9 cellular contexts compared by ENCODE assay signal in the genomic region with DNA sequence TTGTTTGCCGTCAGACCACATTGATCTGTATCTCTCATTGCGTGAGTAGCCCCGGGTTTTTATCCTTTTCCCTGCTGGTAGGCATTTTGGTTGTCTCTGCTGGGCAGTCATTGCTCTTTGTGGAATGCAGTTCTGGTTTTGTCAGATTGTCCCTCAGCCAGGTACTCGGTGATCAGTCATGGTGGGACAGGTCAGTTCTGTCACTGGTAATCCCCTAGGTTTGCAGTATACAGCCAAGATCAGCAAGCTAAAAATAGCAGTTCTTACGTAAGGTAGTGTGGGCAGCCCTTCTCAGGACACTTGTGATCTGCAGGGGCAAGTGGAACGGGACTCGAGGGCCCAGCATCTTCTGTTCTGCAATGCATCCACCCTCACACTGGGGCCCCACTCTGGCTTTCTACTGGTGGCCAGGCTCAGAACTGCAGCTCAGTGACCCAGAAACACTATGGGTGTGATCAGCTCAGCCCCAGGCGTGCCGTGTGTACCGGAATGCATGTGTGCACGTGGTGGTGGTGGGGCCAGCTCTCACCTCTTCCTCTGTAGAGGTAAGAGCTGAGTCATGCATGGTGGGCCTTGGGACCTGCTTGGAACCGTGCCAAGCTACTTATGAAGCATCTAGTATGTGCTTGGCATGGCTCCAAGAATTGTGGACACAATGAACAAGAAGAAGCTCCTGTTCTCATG. TPM values are rescaled to one million over a fixed set of nuclear protein-coding genes. Genes with fewer than 3 reads are reported as not detected.
DNase-seq lines count a peak whose midpoint lies in the region; ATAC-seq and TF ChIP-seq lines count a peak whose summit lies in the region.
"Had no signal": no experiment of that assay in that cellular context is flagged by ENCODE, and none has a peak within 500 bp of the region (broad histone marks: within the 10 kb centered on the region; RNA-seq: fewer than 3 reads in every experiment).

No MANE protein-coding gene starts in this region.

- TF ChIP-seq POLR2A in erythroblast (IDR thresholded peaks at IDR 0.05; ENCODE audit: low read length) = no peak
- TF ChIP-seq POLR2A in sigmoid colon (IDR thresholded peaks at IDR 0.05) = no peak

- peak; percentile 90 for DNase-seq in activated CD8-positive, alpha-beta memory T cell treated with anti-CD3 and anti-CD28 coated beads for 24 hours
- DNase-seq in erythroblast (lab: John Stamatoyannopoulos, UW) (peak; percentile 29 to 34), sigmoid colon (peak; percentile 72), UCSD-AML1 (lab: John Stamatoyannopoulos, UW; ENCODE audit: unreplicated experiment) (no peak), NCI-H774 (lab: John Stamatoyannopoulos, UW) (no peak)

- peak overlapping the region; percentile 92 for H3K27ac ChIP-seq in KOPT-K1 (ENCODE audit: low read depth, low read length, poor library complexity, severe bottlenecking)
- peak overlapping the region in 2 of 4 donors; percentile 49 to 53 for H3K27ac ChIP-seq in sigmoid colon

- peaks cover 0 to 57% (median 43%) of the 10 kb centered on the region in 4 donors for H3K4me1 ChIP-seq in sigmoid colon

- ATAC-seq in GM21717 (IDR thresholded peaks at IDR 0.05; ENCODE audit: unreplicated experiment) = peak; percentile 67

- TF ChIP-seq CTCF in GM12874 (IDR thresholded peaks at IDR 0.05; ENCODE audit: insufficient read depth, low read depth, low read length) = peak; percentile 69
- no peak for TF ChIP-seq CTCF in sigmoid colon (IDR thresholded peaks at IDR 0.05)

- TF ChIP-seq EP300 in sigmoid colon (IDR thresholded peaks at IDR 0.05) = peak in 1 of 4 donors; percentile 19

- H3K36me3 ChIP-seq in KOPT-K1 (ENCODE audit: insufficient read depth, low read length) (peaks cover 32% of the 10 kb centered on the region), sigmoid colon (peaks cover 15 to 30% (median 23%) of the 10 kb centered on the region in 4 donors)

- H3K9me3 ChIP-seq in KOPT-K1 (ENCODE audit: insufficient read depth, low read length, poor library complexity, severe bottlenecking) (no peaks in the 10 kb centered on the region), sigmoid colon (no peaks in the 10 kb centered on the region)
- H3K9me3 ChIP-seq: ascending aorta had no signal

- 55 to 78% methylated on average over 12 of the region's 12 CpGs for WGBS in sigmoid colon, 2 donors

- H3K27me3 ChIP-seq in sigmoid colon = no peaks in the 10 kb centered on the region
- H3K27me3 ChIP-seq: ascending aorta had no signal

- no peak overlapping the region for H3K4me3 ChIP-seq in sigmoid colon

- intact Hi-C loops in sigmoid colon (cut with DNase I) = no loop called here

RNA-seq across cellular contexts. Expression of a gene that starts 6.3 kb away (rescaled TPM):
- 10 to 100 TPM; 19.4 to 34.6 (median 22.6) TPM for total RNA-seq in sigmoid colon
- 10 to 100 TPM in 1 of 3 donors, 1 to 10 TPM in 2; 1.2 to 13.0 (median 6.0) TPM for polyA plus RNA-seq in sigmoid colon

RNA-seq across cellular contexts. Expression of a gene that starts 43.5 kb away (rescaled TPM):
- total RNA-seq in sigmoid colon = 10 to 100 TPM; 32.1 to 36.0 (median 34.2) TPM
- 10 to 100 TPM; 13.2 to 19.1 (median 16.0) TPM for polyA plus RNA-seq in sigmoid colon

Comparison
In these comparisons a context has a peak if more than half of its experiments do, and no peak if none do; other contexts are left out.
1. DNase-seq: peak in activated CD8-positive, alpha-beta memory T cell treated with anti-CD3 and anti-CD28 coated beads for 24 hours (single experiment), erythroblast (2 of 2) and sigmoid colon (single experiment); none in UCSD-AML1 (single experiment) and NCI-H774 (single experiment).